2 cellular contexts compared by ENCODE assay signal in the genomic region with DNA sequence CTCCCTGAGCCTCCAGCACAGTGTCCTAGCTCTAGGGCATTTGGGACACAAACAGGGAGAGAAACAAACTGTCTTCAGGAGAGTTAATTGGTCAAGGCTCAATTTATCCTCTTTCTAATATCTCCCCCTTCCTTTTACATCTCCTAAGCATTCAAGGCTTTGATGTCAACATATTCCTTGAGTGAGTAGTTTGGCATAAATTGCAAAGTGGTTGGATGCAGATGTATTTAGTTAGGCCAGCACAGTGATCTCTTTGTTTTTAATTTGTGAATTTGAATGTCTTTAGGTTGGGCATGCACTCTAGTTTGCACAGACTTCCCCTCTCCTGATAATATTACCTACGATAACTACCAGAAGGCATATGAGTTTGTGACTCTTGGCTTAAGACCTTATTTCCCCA.
TF ChIP-seq lines count a peak whose summit lies in the region.

No MANE protein-coding gene starts in this region.

TF ChIP-seq in A549, 52 proteins besides CTCF, POLR2A, EP300 and RAD21:
- TF ChIP-seq MAFK (IDR thresholded peaks at IDR 0.05; ENCODE audit: partially characterized antibody) = no peak
- no peak for TF ChIP-seq MAZ (IDR thresholded peaks at IDR 0.05; ENCODE audit: borderline replicate concordance, low read depth, low read length)
- TF ChIP-seq NPAS2 (CRISPR knock-in tag; IDR thresholded peaks at IDR 0.05; ENCODE audit: borderline replicate concordance) = no peak
- no peak for TF ChIP-seq EHMT2 (IDR thresholded peaks at IDR 0.05; ENCODE audit: low read depth)
- TF ChIP-seq GATA3 (IDR thresholded peaks at IDR 0.05; ENCODE audit: borderline replicate concordance) = no peak
- no peak for TF ChIP-seq NFE2L2 (conservative IDR thresholded peaks at IDR 0.05; ENCODE audit: low read length)
- TF ChIP-seq ZNF302 (CRISPR knock-in tag; IDR thresholded peaks at IDR 0.05) = no peak
- no peak for TF ChIP-seq HOXA7 (CRISPR knock-in tag; IDR thresholded peaks at IDR 0.05)
- TF ChIP-seq JUNB (IDR thresholded peaks at IDR 0.05) = no peak
- no peak for TF ChIP-seq SMC3 (IDR thresholded peaks at IDR 0.05)
- no peak for TF ChIP-seq KDM5A (IDR thresholded peaks at IDR 0.05)
- TF ChIP-seq FOSL2 (IDR thresholded peaks at IDR 0.05) = no peak
- no peak for TF ChIP-seq FOSL2 (CRISPR knock-in tag; IDR thresholded peaks at IDR 0.05)
- no peak for TF ChIP-seq ZC3H11A (IDR thresholded peaks at IDR 0.05)
- TF ChIP-seq, protein P1, sequence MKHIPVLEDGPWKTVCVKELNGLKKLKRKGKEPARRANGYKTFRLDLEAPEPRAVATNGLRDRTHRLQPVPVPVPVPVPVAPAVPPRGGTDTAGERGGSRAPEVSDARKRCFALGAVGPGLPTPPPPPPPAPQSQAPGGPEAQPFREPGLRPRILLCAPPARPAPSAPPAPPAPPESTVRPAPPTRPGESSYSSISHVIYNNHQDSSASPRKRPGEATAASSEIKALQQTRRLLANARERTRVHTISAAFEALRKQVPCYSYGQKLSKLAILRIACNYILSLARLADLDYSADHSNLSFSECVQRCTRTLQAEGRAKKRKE (CRISPR knock-in tag; IDR thresholded peaks at IDR 0.05; ENCODE audit: low read depth) = no peak
- no peak for TF ChIP-seq HEYL (CRISPR knock-in tag; IDR thresholded peaks at IDR 0.05)
- no peak for TF ChIP-seq HDAC2 (IDR thresholded peaks at IDR 0.05)
- TF ChIP-seq, protein P2, sequence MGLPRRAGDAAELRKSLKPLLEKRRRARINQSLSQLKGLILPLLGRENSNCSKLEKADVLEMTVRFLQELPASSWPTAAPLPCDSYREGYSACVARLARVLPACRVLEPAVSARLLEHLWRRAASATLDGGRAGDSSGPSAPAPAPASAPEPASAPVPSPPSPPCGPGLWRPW (IDR thresholded peaks at IDR 0.05) = no peak
- TF ChIP-seq, protein P3, sequence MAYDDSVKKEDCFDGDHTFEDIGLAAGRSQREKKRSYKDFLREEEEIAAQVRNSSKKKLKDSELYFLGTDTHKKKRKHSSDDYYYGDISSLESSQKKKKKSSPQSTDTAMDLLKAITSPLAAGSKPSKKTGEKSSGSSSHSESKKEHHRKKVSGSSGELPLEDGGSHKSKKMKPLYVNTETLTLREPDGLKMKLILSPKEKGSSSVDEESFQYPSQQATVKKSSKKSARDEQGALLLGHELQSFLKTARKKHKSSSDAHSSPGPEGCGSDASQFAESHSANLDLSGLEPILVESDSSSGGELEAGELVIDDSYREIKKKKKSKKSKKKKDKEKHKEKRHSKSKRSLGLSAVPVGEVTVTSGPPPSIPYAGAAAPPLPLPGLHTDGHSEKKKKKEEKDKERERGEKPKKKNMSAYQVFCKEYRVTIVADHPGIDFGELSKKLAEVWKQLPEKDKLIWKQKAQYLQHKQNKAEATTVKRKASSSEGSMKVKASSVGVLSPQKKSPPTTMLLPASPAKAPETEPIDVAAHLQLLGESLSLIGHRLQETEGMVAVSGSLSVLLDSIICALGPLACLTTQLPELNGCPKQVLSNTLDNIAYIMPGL (CRISPR knock-in tag; IDR thresholded peaks at IDR 0.05; ENCODE audit: borderline replicate concordance) = no peak
- TF ChIP-seq, protein P4, sequence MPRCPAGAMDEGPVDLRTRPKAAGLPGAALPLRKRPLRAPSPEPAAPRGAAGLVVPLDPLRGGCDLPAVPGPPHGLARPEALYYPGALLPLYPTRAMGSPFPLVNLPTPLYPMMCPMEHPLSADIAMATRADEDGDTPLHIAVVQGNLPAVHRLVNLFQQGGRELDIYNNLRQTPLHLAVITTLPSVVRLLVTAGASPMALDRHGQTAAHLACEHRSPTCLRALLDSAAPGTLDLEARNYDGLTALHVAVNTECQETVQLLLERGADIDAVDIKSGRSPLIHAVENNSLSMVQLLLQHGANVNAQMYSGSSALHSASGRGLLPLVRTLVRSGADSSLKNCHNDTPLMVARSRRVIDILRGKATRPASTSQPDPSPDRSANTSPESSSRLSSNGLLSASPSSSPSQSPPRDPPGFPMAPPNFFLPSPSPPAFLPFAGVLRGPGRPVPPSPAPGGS (IDR thresholded peaks at IDR 0.05) = no peak
- no peak for TF ChIP-seq SREBF2 (IDR thresholded peaks at IDR 0.05)
TF ChIP-seq in A549: peak in this region for 0.

TF ChIP-seq in SK-N-SH, 30 proteins besides CTCF, POLR2A, EP300 and RAD21:
- TF ChIP-seq TCF12 (IDR thresholded peaks at IDR 0.05) (0 out of 2 replicates have a peak, but pooled peaks have one; percentile 5), MEF2A (IDR thresholded peaks at IDR 0.05; ENCODE audit: borderline replicate concordance, low read depth) (no peak), FOSL2 (IDR thresholded peaks at IDR 0.05; ENCODE audit: borderline replicate concordance, low read depth) (no peak), NFIC (IDR thresholded peaks at IDR 0.05; ENCODE audit: borderline replicate concordance) (no peak), MXI1 (IDR thresholded peaks at IDR 0.05; ENCODE audit: low read depth, low read length) (no peak), RCOR1 (IDR thresholded peaks at IDR 0.05; ENCODE audit: low read length) (no peak)
- TF ChIP-seq, protein P5, sequence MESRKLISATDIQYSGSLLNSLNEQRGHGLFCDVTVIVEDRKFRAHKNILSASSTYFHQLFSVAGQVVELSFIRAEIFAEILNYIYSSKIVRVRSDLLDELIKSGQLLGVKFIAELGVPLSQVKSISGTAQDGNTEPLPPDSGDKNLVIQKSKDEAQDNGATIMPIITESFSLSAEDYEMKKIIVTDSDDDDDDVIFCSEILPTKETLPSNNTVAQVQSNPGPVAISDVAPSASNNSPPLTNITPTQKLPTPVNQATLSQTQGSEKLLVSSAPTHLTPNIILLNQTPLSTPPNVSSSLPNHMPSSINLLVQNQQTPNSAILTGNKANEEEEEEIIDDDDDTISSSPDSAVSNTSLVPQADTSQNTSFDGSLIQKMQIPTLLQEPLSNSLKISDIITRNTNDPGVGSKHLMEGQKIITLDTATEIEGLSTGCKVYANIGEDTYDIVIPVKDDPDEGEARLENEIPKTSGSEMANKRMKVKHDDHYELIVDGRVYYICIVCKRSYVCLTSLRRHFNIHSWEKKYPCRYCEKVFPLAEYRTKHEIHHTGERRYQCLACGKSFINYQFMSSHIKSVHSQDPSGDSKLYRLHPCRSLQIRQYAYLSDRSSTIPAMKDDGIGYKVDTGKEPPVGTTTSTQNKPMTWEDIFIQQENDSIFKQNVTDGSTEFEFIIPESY (IDR thresholded peaks at IDR 0.05; ENCODE audit: borderline replicate concordance, low read depth) = no peak
TF ChIP-seq in SK-N-SH: peak in this region for 1.
